8 cellular contexts compared by ENCODE assay signal in genomic region chr7:128530121-128530854, GRCh38. TPM values are rescaled to one million over a fixed set of nuclear protein-coding genes. Genes with fewer than 3 reads are reported as not detected.
DNase-seq lines count a peak whose midpoint lies in the region; ATAC-seq and TF ChIP-seq lines count a peak whose summit lies in the region.
"Not testable (repeated sequence)": the region's sequence is repeated elsewhere in the genome, so short reads cannot be mapped to it uniquely, and the experiment has no call there.

No MANE protein-coding gene starts in this region.

- intact Hi-C loops in breast epithelium (cut with DNase I; ENCODE audit: low total_unique reads); upper lobe of right lung (cut with DNase I): not testable (repeated sequence)

- TF ChIP-seq POLR2A in breast epithelium (IDR thresholded peaks at IDR 0.05): not testable (repeated sequence)

- TF ChIP-seq CTCF in GM12864 (IDR thresholded peaks at IDR 0.05; ENCODE audit: low read depth, low read length, missing control alignments); HFF-Myc (IDR thresholded peaks at IDR 0.05; ENCODE audit: low read depth, low read length, missing control alignments); LNCaP clone FGC (IDR thresholded peaks at IDR 0.05; ENCODE audit: control insufficient read depth, extremely low read depth, insufficient read depth); breast epithelium (IDR thresholded peaks at IDR 0.05); retinal pigment epithelial cell (conservative IDR thresholded peaks at IDR 0.05; ENCODE audit: low read depth, low read length); upper lobe of right lung (IDR thresholded peaks at IDR 0.05): not testable (repeated sequence)

- H3K4me3 ChIP-seq in GM12864 (ENCODE audit: low read depth, low read length): peak overlapping the region; percentile 89
- peak overlapping the region; percentile 57 for H3K4me3 ChIP-seq in HFF-Myc (replicated peaks; ENCODE audit: low read depth, low read length)
- peak overlapping the region; percentile 55 for H3K4me3 ChIP-seq in LNCaP clone FGC (ENCODE audit: low read depth, low read length)
- peak overlapping the region; percentile 71 to 99 (median 82) for H3K4me3 ChIP-seq in breast epithelium
- peak overlapping the region; percentile 39 for H3K4me3 ChIP-seq in iPS-15b (ENCODE audit: low read depth, low read length)
- peak overlapping the region; percentile 45 for H3K4me3 ChIP-seq in retinal pigment epithelial cell (ENCODE audit: low read length)
- peak overlapping the region; percentile 73 for H3K4me3 ChIP-seq in upper lobe of right lung

- not testable (repeated sequence) for H3K27me3 ChIP-seq in breast epithelium; iPS-15b (ENCODE audit: control insufficient read depth, insufficient read depth, low read length); upper lobe of right lung

- H3K36me3 ChIP-seq in breast epithelium; iPS-15b (ENCODE audit: control insufficient read depth, insufficient read depth, low read length): not testable (repeated sequence)
- H3K36me3 ChIP-seq in upper lobe of right lung: peaks cover 15% of the 10 kb centered on the region

- not testable (repeated sequence) for H3K9me3 ChIP-seq in breast epithelium; iPS-15b (ENCODE audit: control insufficient read depth, insufficient read depth, low read length); upper lobe of right lung

- H3K27ac ChIP-seq in breast epithelium (peak overlapping the region; percentile 99 to 100), upper lobe of right lung (peak overlapping the region; percentile 95)

- H3K9ac ChIP-seq in iPS-15b (ENCODE audit: low read depth, low read length): peak overlapping the region; percentile 24

- H3K4me1 ChIP-seq in breast epithelium; iPS-15b (ENCODE audit: control insufficient read depth, insufficient read depth, low read length): not testable (repeated sequence)
- peaks cover 18% of the 10 kb centered on the region for H3K4me1 ChIP-seq in upper lobe of right lung

- DNase-seq in GM12864 (ENCODE audit: low read depth); HFF-Myc (ENCODE audit: extremely low read depth, low read depth); LNCaP clone FGC (ENCODE audit: low read depth); retinal pigment epithelial cell (ENCODE audit: low read depth); upper lobe of right lung: not testable (repeated sequence)
- DNase-seq in activated CD4-positive, alpha-beta T cell treated with anti-CD3 and anti-CD28 coated beads for 24 hours (ENCODE audit: low read depth in 2 of 2): peak; percentile 12 to 22
- DNase-seq in breast epithelium (ENCODE audit: low spot score in 2 of 2): peak; percentile 45 to 54

- ATAC-seq in upper lobe of right lung: peak; percentile 13

RNA-seq across cellular contexts. Expression of gene METTL2B, which starts 53.7 kb away (rescaled TPM):
- total RNA-seq in breast epithelium (10 to 100 TPM; 19.4 to 28.7 (median 23.6) TPM), upper lobe of right lung (22.1 TPM)

Comparison
In these comparisons a context has a peak if more than half of its experiments do, and no peak if none do; other contexts are left out.
1. H3K4me3 ChIP-seq: peak in every context shown above with its lines; median percentile 89 in GM12864; 82 in breast epithelium; 73 in upper lobe of right lung; 57 in HFF-Myc; 55 in LNCaP clone FGC; 45 in retinal pigment epithelial cell; 39 in iPS-15b.